Comparison of ENCODE assay signal across 26 cellular contexts in genomic region chr11:70493891-70494290, GRCh38.
DNase-seq lines count a peak whose midpoint lies in the region; ATAC-seq, FAIRE-seq and TF ChIP-seq lines count a peak whose summit lies in the region.
"Had no signal": no experiment of that assay in that cellular context is flagged by ENCODE, and none has a peak within 500 bp of the region (broad histone marks: within the 10 kb centered on the region; RNA-seq: fewer than 3 reads in every experiment).

No MANE protein-coding gene starts in this region.

- TF ChIP-seq CTCF in CD14-positive monocyte (IDR thresholded peaks at IDR 0.05) (no peak), RWPE2 (IDR thresholded peaks at IDR 0.05; ENCODE audit: poor library complexity, severe bottlenecking) (no peak), kidney (IDR thresholded peaks at IDR 0.05; ENCODE audit: borderline replicate concordance, extremely low read depth, insufficient read depth) (no peak), sigmoid colon (IDR thresholded peaks at IDR 0.05) (no peak)

- peaks cover 8% of the 10 kb centered on the region for H3K4me1 Mint-ChIP-seq in CD14-positive monocyte
- H3K4me1 Mint-ChIP-seq: CD8-positive, alpha-beta memory T cell had no signal

- no peak overlapping the region for H3K27ac Mint-ChIP-seq in CD14-positive monocyte
- H3K27ac Mint-ChIP-seq: CD8-positive, alpha-beta memory T cell had no signal

- H3K4me3 ChIP-seq in RWPE2 (ENCODE audit: severe bottlenecking) (no peak overlapping the region), kidney (ENCODE audit: low read length in 2 of 2) (no peak overlapping the region), sigmoid colon (no peak overlapping the region)

- H3K27me3 Mint-ChIP-seq in CD14-positive monocyte (ENCODE audit: low read depth in 3 of 3), result peaks cover 0 to 3% (median 2%) of the 10 kb centered on the region in 3 donors

- H3K4me1 ChIP-seq in RWPE2 (ENCODE audit: insufficient read depth, poor library complexity, severe bottlenecking), result no peaks in the 10 kb centered on the region
- no peaks in the 10 kb centered on the region for H3K4me1 ChIP-seq in kidney (ENCODE audit: control insufficient read depth in 1 of 2, insufficient read depth in 1 of 2, low read depth in 1 of 2, low read length in 2 of 2)
- no peaks in the 10 kb centered on the region for H3K4me1 ChIP-seq in sigmoid colon

- H3K36me3 Mint-ChIP-seq in CD14-positive monocyte, result no peaks in the 10 kb centered on the region
- H3K36me3 Mint-ChIP-seq: CD8-positive, alpha-beta memory T cell had no signal

- no peak overlapping the region for H3K4me3 Mint-ChIP-seq in CD14-positive monocyte
- H3K4me3 Mint-ChIP-seq: CD8-positive, alpha-beta memory T cell; H9 had no signal

- no peak for FAIRE-seq in kidney (lab: Jason Lieb, UNC)
- FAIRE-seq: GM12892, GM19239, HTR-8/SVneo, RCC 7860 had no signal

- intact Hi-C loops in CD14-positive monocyte (cut with micrococcal nuclease) (no loop called here), kidney (cut with DNase I) (no loop called here), sigmoid colon (cut with DNase I) (no loop called here)

- ATAC-seq in RWPE2 (ENCODE audit: low read depth), result no peak
- no peak for ATAC-seq in GM18519 (IDR thresholded peaks at IDR 0.05; ENCODE audit: low FRiP score, unreplicated experiment)
- ATAC-seq in HG03439 (IDR thresholded peaks at IDR 0.05; ENCODE audit: unreplicated experiment), result no peak
- ATAC-seq in GM21737 (IDR thresholded peaks at IDR 0.05; ENCODE audit: unreplicated experiment), result no peak

- H3K9me3 Mint-ChIP-seq in CD14-positive monocyte, result peaks cover 13 to 23% (median 18%) of the 10 kb centered on the region in 7 donors

- 94 to 96% methylated on average over 8 of the region's 8 CpGs for WGBS in sigmoid colon, 2 donors

- H3K27me3 ChIP-seq in RWPE2 (ENCODE audit: insufficient read depth, poor library complexity, severe bottlenecking) (no peaks in the 10 kb centered on the region), sigmoid colon (no peaks in the 10 kb centered on the region)

- DNase-seq in CD14-positive monocyte (ENCODE audit: low spot score) (peak; percentile 36), RWPE2 (ENCODE audit: low spot score) (peak; percentile 29), kidney (peak; percentile 26), sigmoid colon (peak; percentile 36)
- DNase-seq: Calu3, DMS79 treated with DMSO at 0.1 percent for 48 hours, GF-D8, H9, KBM-7, MV-4-11, NCI-H1105, NCI-H1436 treated with DMSO at 0.1 percent for 48 hours, NCI-H187 treated with DMSO at 0.1 percent for 48 hours, NCI-H2107, NCI-H446, NCI-H524 treated with DMSO at 0.1 percent for 48 hours, NCI-H774 had no signal

- TF ChIP-seq EP300 in sigmoid colon (IDR thresholded peaks at IDR 0.05), result no peak

- H3K9me3 ChIP-seq in RWPE2 (ENCODE audit: severe bottlenecking) (no peaks in the 10 kb centered on the region), kidney (ENCODE audit: control insufficient read depth in 1 of 2, low read length in 2 of 2) (peaks cover 0 to 7% of the 10 kb centered on the region in 2 donors), sigmoid colon (peaks cover 0 to 3% (median 0%) of the 10 kb centered on the region in 4 donors)

- H3K9ac ChIP-seq in kidney (ENCODE audit: low read length in 2 of 2), result no peak overlapping the region

- H3K36me3 ChIP-seq in RWPE2 (ENCODE audit: low read depth) (no peaks in the 10 kb centered on the region), kidney (ENCODE audit: control insufficient read depth in 1 of 2, insufficient read depth in 2 of 2, low read length in 2 of 2) (peaks cover 0 to 2% of the 10 kb centered on the region in 2 donors), sigmoid colon (no peaks in the 10 kb centered on the region)

- H3K27ac ChIP-seq in RWPE2 (ENCODE audit: poor library complexity, severe bottlenecking) (no peak overlapping the region), kidney (ENCODE audit: low read depth in 2 of 2, low read length in 2 of 2) (no peak overlapping the region), sigmoid colon (no peak overlapping the region)
- H3K27ac ChIP-seq: C4-2B had no signal

- no peak for TF ChIP-seq POLR2A in sigmoid colon (IDR thresholded peaks at IDR 0.05)
